Comparison of ENCODE assay signal across 11 cellular contexts in genomic region chr18:22345733-22346132, GRCh38.
DNase-seq lines count a peak whose midpoint lies in the region; ATAC-seq, FAIRE-seq and TF ChIP-seq lines count a peak whose summit lies in the region.
"Had no signal": no experiment of that assay in that cellular context is flagged by ENCODE, and none has a peak within 500 bp of the region (broad histone marks: within the 10 kb centered on the region; RNA-seq: fewer than 3 reads in every experiment).

No MANE protein-coding gene starts in this region.

- ATAC-seq in GM21447 (IDR thresholded peaks at IDR 0.05; ENCODE audit: unreplicated experiment) (no peak), HG02610 (IDR thresholded peaks at IDR 0.05; ENCODE audit: unreplicated experiment) (no peak)

- no peak for DNase-seq in CD4-positive, alpha-beta memory T cell
- DNase-seq in PC-9 = no peak
- DNase-seq in endothelial cell of umbilical vein (ENCODE audit: low read depth, low spot score) = peak; percentile 39
- no peak for DNase-seq in progenitor cell of endocrine pancreas (ENCODE audit: low spot score, unreplicated experiment)
- DNase-seq in effector memory CD4-positive, alpha-beta T cell = no peak
- DNase-seq: activated effector memory CD4-positive, alpha-beta T cell treated with Interleukin-2 at 50 U/mL for 16 hours; Karpas-422; posterior cingulate gyrus had no signal

- no peaks in the 10 kb centered on the region for H3K9me1 ChIP-seq in endothelial cell of umbilical vein (replicated peaks; ENCODE audit: control insufficient read depth, extremely low read depth, insufficient read depth, low read length)

- no peaks in the 10 kb centered on the region for H3K9me2 ChIP-seq in PC-9 (ENCODE audit: insufficient read depth)

- no peak overlapping the region for H3K9ac ChIP-seq in endothelial cell of umbilical vein (replicated peaks; ENCODE audit: extremely low read depth, insufficient read depth, low read length)
- no peak overlapping the region for H3K9ac ChIP-seq in parathyroid adenoma

- H3K9me3 ChIP-seq in CD4-positive, alpha-beta memory T cell (ENCODE audit: control insufficient read depth in 1 of 2, low read length in 2 of 2) = no peaks in the 10 kb centered on the region
- H3K9me3 ChIP-seq in PC-9 (ENCODE audit: insufficient read depth, low read depth) = no peaks in the 10 kb centered on the region
- H3K9me3 ChIP-seq in endothelial cell of umbilical vein (replicated peaks; ENCODE audit: control insufficient read depth, insufficient read depth, low read length) = no peaks in the 10 kb centered on the region
- no peaks in the 10 kb centered on the region for H3K9me3 ChIP-seq in parathyroid adenoma (ENCODE audit: control insufficient read depth, low read length)
- H3K9me3 ChIP-seq in effector memory CD4-positive, alpha-beta T cell (ENCODE audit: control insufficient read depth, low read length) = no peaks in the 10 kb centered on the region

- H3K27ac ChIP-seq in CD4-positive, alpha-beta memory T cell (ENCODE audit: low read depth, low read length) = peak overlapping the region; percentile 41
- no peak overlapping the region for H3K27ac ChIP-seq in PC-9
- peak overlapping the region; percentile 67 for H3K27ac ChIP-seq in endothelial cell of umbilical vein (ENCODE audit: insufficient read depth, low read depth, low read length)
- H3K27ac ChIP-seq in parathyroid adenoma = peak overlapping the region; percentile 24
- no peak overlapping the region for H3K27ac ChIP-seq in effector memory CD4-positive, alpha-beta T cell (ENCODE audit: insufficient read depth, low read length, poor library complexity, severe bottlenecking)

- FAIRE-seq in endothelial cell of umbilical vein (lab: Jason Lieb, UNC) = no peak

- H3K27ac Mint-ChIP-seq in CD4-positive, alpha-beta memory T cell = peak overlapping the region in 6 of 7 donors; percentile 23 to 98 (median 87)
- H3K27ac Mint-ChIP-seq in progenitor cell of endocrine pancreas = no peak overlapping the region

- POLR2A ChIA-PET in CD4-positive, alpha-beta memory T cell (lab: Charles Lee; ENCODE audit: partially characterized antibody) = interaction anchor here (1.0 kb wide), 1 partner anchor 17 kb away, joined by 3 read pairs; no protein-coding TSS in a partner anchor
- POLR2A ChIA-PET in PC-9 (lab: Charles Lee; ENCODE audit: unreplicated experiment) (interaction anchor here (0.7 kb wide), 2 partner anchors 64 to 160 kb away, joined by 4 to 6 read pairs; no protein-coding TSS in a partner anchor), endothelial cell of umbilical vein (lab: Charles Lee) (no interaction called here)

- dilution Hi-C loops in endothelial cell of umbilical vein (cut with MboI; ENCODE audit: extremely low pct_ligation_motif_present, low sequenced_read_pairs) = no loop called here

- no peak for TF ChIP-seq CTCF in PC-9 (conservative IDR thresholded peaks at IDR 0.05)
- TF ChIP-seq CTCF in endothelial cell of umbilical vein (IDR thresholded peaks at IDR 0.05; ENCODE audit: extremely low read depth in 1 of 2, insufficient read depth in 1 of 2, low read depth in 1 of 2, low read length in 2 of 2) = no peak
- no peak for TF ChIP-seq CTCF in parathyroid adenoma (IDR thresholded peaks at IDR 0.05)
- no peak for TF ChIP-seq CTCF in progenitor cell of endocrine pancreas (IDR thresholded peaks at IDR 0.05; ENCODE audit: unreplicated experiment)

- peaks cover 7% of the 10 kb centered on the region; the same call in 1 of the 2 replicates for H3F3A ChIP-seq in PC-9 (ENCODE audit: insufficient read depth, low read depth)

- BruUV-seq in PC-9 (replicated peaks; lab: Mats Ljungman, UMichigan) (no TSS peak), endothelial cell of umbilical vein (replicated peaks; lab: Mats Ljungman, UMichigan) (no TSS peak)

- no peaks in the 10 kb centered on the region for H4K20me1 ChIP-seq in PC-9 (ENCODE audit: insufficient read depth)
- no peaks in the 10 kb centered on the region for H4K20me1 ChIP-seq in endothelial cell of umbilical vein (replicated peaks; ENCODE audit: control insufficient read depth, extremely low read depth, insufficient read depth, low read length)

- H3K36me3 ChIP-seq in CD4-positive, alpha-beta memory T cell (ENCODE audit: insufficient read depth, low read length) = no peaks in the 10 kb centered on the region
- H3K36me3 ChIP-seq in PC-9 (ENCODE audit: low read depth) (no peaks in the 10 kb centered on the region), endothelial cell of umbilical vein (ENCODE audit: control insufficient read depth in 2 of 2, extremely low read depth in 1 of 2, insufficient read depth in 2 of 2, low read length in 2 of 2) (no peaks in the 10 kb centered on the region), parathyroid adenoma (ENCODE audit: control insufficient read depth, insufficient read depth, low read length) (no peaks in the 10 kb centered on the region)
- no peaks in the 10 kb centered on the region for H3K36me3 ChIP-seq in effector memory CD4-positive, alpha-beta T cell (ENCODE audit: control insufficient read depth, insufficient read depth, low read length)

- H3K9me3 Mint-ChIP-seq in CD4-positive, alpha-beta memory T cell = no peaks in the 10 kb centered on the region
- no peaks in the 10 kb centered on the region for H3K9me3 Mint-ChIP-seq in progenitor cell of endocrine pancreas (ENCODE audit: low read depth)

- H3K36me3 Mint-ChIP-seq in CD4-positive, alpha-beta memory T cell = peaks cover 0 to 2% of the 10 kb centered on the region in 2 donors
- H3K36me3 Mint-ChIP-seq in progenitor cell of endocrine pancreas (ENCODE audit: insufficient read depth) = no peaks in the 10 kb centered on the region

- peaks cover 8 to 14% of the 10 kb centered on the region in 2 donors for H3K27me3 Mint-ChIP-seq in CD4-positive, alpha-beta memory T cell
- H3K27me3 Mint-ChIP-seq in progenitor cell of endocrine pancreas = peaks cover 21% of the 10 kb centered on the region

- no peak overlapping the region for H3K4me3 ChIP-seq in CD4-positive, alpha-beta memory T cell (ENCODE audit: low read length in 2 of 2)
- H3K4me3 ChIP-seq in PC-9 = no peak overlapping the region
- no peak overlapping the region for H3K4me3 ChIP-seq in endothelial cell of umbilical vein (replicated peaks in 1 of 3; ENCODE audit: insufficient read depth in 1 of 3, low read depth in 1 of 3, low read length in 3 of 3)
- H3K4me3 ChIP-seq in parathyroid adenoma (ENCODE audit: low read depth, low read length) = no peak overlapping the region
- no peak overlapping the region for H3K4me3 ChIP-seq in effector memory CD4-positive, alpha-beta T cell (ENCODE audit: insufficient read depth, low read depth, low read length, poor library complexity, severe bottlenecking)

- CTCF ChIA-PET in CD4-positive, alpha-beta memory T cell (lab: Charles Lee; ENCODE audit: partially characterized antibody) = no interaction called here
- CTCF ChIA-PET in PC-9 (lab: Charles Lee) = no interaction called here
- CTCF ChIA-PET in endothelial cell of umbilical vein (lab: Charles Lee) = interaction anchor here (3.0 to 7.0 kb wide), 2 partner anchors 10 to 216 kb away, joined by 12 to 53 read pairs; no protein-coding TSS in a partner anchor

- H3K79me2 ChIP-seq in PC-9 (ENCODE audit: low read depth) (peaks cover 11% of the 10 kb centered on the region; the same call in 1 of the 2 replicates), endothelial cell of umbilical vein (ENCODE audit: control insufficient read depth, insufficient read depth, low read length) (no peaks in the 10 kb centered on the region), parathyroid adenoma (no peaks in the 10 kb centered on the region)

- no peaks in the 10 kb centered on the region for H3K27me3 ChIP-seq in CD4-positive, alpha-beta memory T cell (ENCODE audit: insufficient read depth, low read length)
- H3K27me3 ChIP-seq in PC-9 (ENCODE audit: insufficient read depth, low read depth) = no peaks in the 10 kb centered on the region
- no peaks in the 10 kb centered on the region for H3K27me3 ChIP-seq in endothelial cell of umbilical vein (ENCODE audit: control insufficient read depth in 2 of 2, insufficient read depth in 2 of 2, low read length in 2 of 2)
- no peaks in the 10 kb centered on the region for H3K27me3 ChIP-seq in parathyroid adenoma (ENCODE audit: control insufficient read depth, insufficient read depth, low read length)
- H3K27me3 ChIP-seq in effector memory CD4-positive, alpha-beta T cell (replicated peaks; ENCODE audit: control insufficient read depth, insufficient read depth, low read length, poor library complexity, severe bottlenecking) = no peaks in the 10 kb centered on the region

- H3K4me2 ChIP-seq in PC-9 = peak overlapping the region; percentile 72; the same call in 1 of the 2 replicates
- H3K4me2 ChIP-seq in endothelial cell of umbilical vein (ENCODE audit: insufficient read depth, low read length) = no peak overlapping the region
- no peak overlapping the region for H3K4me2 ChIP-seq in parathyroid adenoma (ENCODE audit: low read length)

- H2AFZ ChIP-seq in PC-9 (no peak overlapping the region), endothelial cell of umbilical vein (ENCODE audit: low read depth, low read length) (no peak overlapping the region), parathyroid adenoma (no peak overlapping the region)

- H3K4me3 Mint-ChIP-seq in CD4-positive, alpha-beta memory T cell = peak overlapping the region; percentile 23 to 91 (median 76)
- H3K4me3 Mint-ChIP-seq in progenitor cell of endocrine pancreas (ENCODE audit: low read depth) = no peak overlapping the region

- H3K4me1 Mint-ChIP-seq in CD4-positive, alpha-beta memory T cell = peaks cover 20 to 55% (median 38%) of the 10 kb centered on the region in 4 donors
- peaks cover 39% of the 10 kb centered on the region for H3K4me1 Mint-ChIP-seq in progenitor cell of endocrine pancreas (ENCODE audit: low read depth)

- peaks cover 59% of the 10 kb centered on the region for H3K4me1 ChIP-seq in CD4-positive, alpha-beta memory T cell (ENCODE audit: insufficient read depth, low read length)
- peaks cover 47% of the 10 kb centered on the region for H3K4me1 ChIP-seq in PC-9 (replicated peaks; ENCODE audit: insufficient read depth)
- H3K4me1 ChIP-seq in endothelial cell of umbilical vein (ENCODE audit: control insufficient read depth, extremely low read depth, insufficient read depth, low read length) = peaks cover 62% of the 10 kb centered on the region
- H3K4me1 ChIP-seq in parathyroid adenoma = peaks cover 3% of the 10 kb centered on the region
- H3K4me1 ChIP-seq in effector memory CD4-positive, alpha-beta T cell (ENCODE audit: control insufficient read depth, insufficient read depth, low read length, poor library complexity, severe bottlenecking) = no peaks in the 10 kb centered on the region

- no peak for TF ChIP-seq POLR2A in endothelial cell of umbilical vein (IDR thresholded peaks at IDR 0.05; ENCODE audit: low read depth, low read length)

- intact Hi-C loops in CD4-positive, alpha-beta memory T cell (cut with micrococcal nuclease) = loop anchor here (5.0 kb wide), 1 partner anchor 63 kb away; no protein-coding TSS in a partner anchor
- intact Hi-C loops in PC-9 (cut with micrococcal nuclease; ENCODE audit: unreplicated experiment) (loop anchor here (2.0 to 10.0 kb wide), 5 partner anchors 45 to 353 kb away; no protein-coding TSS in a partner anchor), endothelial cell of umbilical vein (cut with micrococcal nuclease) (loop anchor here (1.0 to 10.0 kb wide), 5 partner anchors 63 to 327 kb away; partner anchors contain the start of gene GATA6)

TF ChIP-seq in endothelial cell of umbilical vein, 7 proteins besides CTCF, POLR2A, EP300 and RAD21 (continues in another document):
- no peak for TF ChIP-seq EZH2 (IDR thresholded peaks at IDR 0.05; ENCODE audit: borderline replicate concordance, low read depth, low read length, severe bottlenecking)

Comparison
In these comparisons a context has a peak if more than half of its experiments do, and no peak if none do; other contexts are left out.
1. H3K27ac ChIP-seq: peak in CD4-positive, alpha-beta memory T cell (single experiment), endothelial cell of umbilical vein (single experiment) and parathyroid adenoma (single experiment); none in PC-9 (single experiment) and effector memory CD4-positive, alpha-beta T cell (single experiment).